Comparison of ENCODE assay signal across 1 cellular context in the genomic region with DNA sequence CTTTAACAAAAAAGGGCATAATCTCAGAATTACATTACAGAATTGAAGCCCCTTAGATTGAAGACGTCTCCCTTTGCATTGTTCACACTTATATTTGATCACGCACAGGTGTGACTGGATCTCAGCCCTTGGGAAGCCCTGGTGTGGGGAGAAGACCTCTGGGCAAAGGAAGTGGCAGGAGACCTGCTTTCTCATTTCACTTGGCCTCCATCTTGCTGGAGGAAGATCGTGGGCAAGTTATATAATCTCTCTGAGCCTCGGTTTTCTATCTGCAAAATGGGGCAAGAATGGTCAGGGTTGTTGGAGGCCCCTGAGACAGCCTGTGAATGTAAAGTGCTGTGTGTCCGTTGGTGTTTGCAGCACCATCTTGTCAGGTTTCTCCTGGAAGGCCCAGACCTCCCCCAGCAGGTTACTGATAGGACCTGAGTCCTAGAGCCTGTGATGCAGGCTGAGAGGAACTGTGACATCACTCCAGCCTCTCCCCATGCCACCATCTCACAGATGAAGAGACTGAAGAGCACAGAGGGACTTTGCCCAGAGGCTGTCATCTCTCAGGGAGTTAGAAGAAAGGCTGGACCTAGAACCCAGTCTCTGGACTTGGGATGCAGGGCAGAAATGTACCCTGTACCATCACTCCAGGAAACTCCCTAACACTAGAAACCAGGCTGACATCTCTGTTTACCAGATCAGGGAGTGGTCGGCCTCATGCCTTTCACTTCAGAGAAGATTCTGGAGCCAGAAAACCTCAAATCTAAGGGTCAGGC.
TF ChIP-seq lines count a peak whose summit lies in the region.

No MANE protein-coding gene starts in this region.

TF ChIP-seq in HepG2, 621 proteins besides CTCF, POLR2A, EP300 and RAD21 (continued from another document and continues in another):
- TF ChIP-seq, protein P1, sequence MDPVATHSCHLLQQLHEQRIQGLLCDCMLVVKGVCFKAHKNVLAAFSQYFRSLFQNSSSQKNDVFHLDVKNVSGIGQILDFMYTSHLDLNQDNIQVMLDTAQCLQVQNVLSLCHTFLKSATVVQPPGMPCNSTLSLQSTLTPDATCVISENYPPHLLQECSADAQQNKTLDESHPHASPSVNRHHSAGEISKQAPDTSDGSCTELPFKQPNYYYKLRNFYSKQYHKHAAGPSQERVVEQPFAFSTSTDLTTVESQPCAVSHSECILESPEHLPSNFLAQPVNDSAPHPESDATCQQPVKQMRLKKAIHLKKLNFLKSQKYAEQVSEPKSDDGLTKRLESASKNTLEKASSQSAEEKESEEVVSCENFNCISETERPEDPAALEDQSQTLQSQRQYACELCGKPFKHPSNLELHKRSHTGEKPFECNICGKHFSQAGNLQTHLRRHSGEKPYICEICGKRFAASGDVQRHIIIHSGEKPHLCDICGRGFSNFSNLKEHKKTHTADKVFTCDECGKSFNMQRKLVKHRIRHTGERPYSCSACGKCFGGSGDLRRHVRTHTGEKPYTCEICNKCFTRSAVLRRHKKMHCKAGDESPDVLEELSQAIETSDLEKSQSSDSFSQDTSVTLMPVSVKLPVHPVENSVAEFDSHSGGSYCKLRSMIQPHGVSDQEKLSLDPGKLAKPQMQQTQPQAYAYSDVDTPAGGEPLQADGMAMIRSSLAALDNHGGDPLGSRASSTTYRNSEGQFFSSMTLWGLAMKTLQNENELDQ (CRISPR knock-in tag; IDR thresholded peaks at IDR 0.05; ENCODE audit: borderline replicate concordance) = no peak
- TF ChIP-seq FOXP1 (IDR thresholded peaks at IDR 0.05) (no peak), FOXP1 (CRISPR knock-in tag; IDR thresholded peaks at IDR 0.05) (no peak), SNAPC2 (CRISPR knock-in tag; IDR thresholded peaks at IDR 0.05) (no peak), ZNF605 (CRISPR knock-in tag; IDR thresholded peaks at IDR 0.05) (peak; percentile 39; the same call in 1 of the 2 replicates), RFX5 (IDR thresholded peaks at IDR 0.05; ENCODE audit: low read depth, low read length) (no peak), ARNT2 (CRISPR knock-in tag; IDR thresholded peaks at IDR 0.05; ENCODE audit: low read depth) (no peak), RFX1 (IDR thresholded peaks at IDR 0.05) (no peak), NKX3-1 (CRISPR knock-in tag; IDR thresholded peaks at IDR 0.05) (no peak), TARDBP (CRISPR knock-in tag; IDR thresholded peaks at IDR 0.05) (no peak), ATF1 (CRISPR knock-in tag; IDR thresholded peaks at IDR 0.05) (no peak), KLF11 (CRISPR knock-in tag; IDR thresholded peaks at IDR 0.05) (no peak), HNF4G (IDR thresholded peaks at IDR 0.05; ENCODE audit: borderline replicate concordance, low read depth, low read length) (peak; percentile 81), HNF4G (CRISPR knock-in tag; IDR thresholded peaks at IDR 0.05; ENCODE audit: borderline replicate concordance, low read depth) (no peak), SP2 (CRISPR knock-in tag; IDR thresholded peaks at IDR 0.05) (no peak), RCOR2 (CRISPR knock-in tag; IDR thresholded peaks at IDR 0.05) (no peak), ZNF776 (CRISPR knock-in tag; IDR thresholded peaks at IDR 0.05) (no peak), TCF12 (IDR thresholded peaks at IDR 0.05) (no peak), TCF12 (CRISPR knock-in tag; IDR thresholded peaks at IDR 0.05) (no peak), ZNF772 (CRISPR knock-in tag; IDR thresholded peaks at IDR 0.05) (no peak), ZNF143 (CRISPR knock-in tag; IDR thresholded peaks at IDR 0.05) (no peak), MAFK (conservative IDR thresholded peaks at IDR 0.05 in 1 of 2, IDR thresholded peaks at IDR 0.05 in 1 of 2; ENCODE audit: low read length in 2 of 2) (no peak), ZNF619 (CRISPR knock-in tag; IDR thresholded peaks at IDR 0.05) (no peak), ZBTB8A (CRISPR knock-in tag; IDR thresholded peaks at IDR 0.05; ENCODE audit: borderline replicate concordance, low read depth) (no peak), SOX5 (CRISPR knock-in tag; IDR thresholded peaks at IDR 0.05; ENCODE audit: borderline replicate concordance) (peak; percentile 43), STAG1 (CRISPR knock-in tag; IDR thresholded peaks at IDR 0.05) (no peak), ZNF33B (CRISPR knock-in tag; IDR thresholded peaks at IDR 0.05) (no peak), HHEX (CRISPR knock-in tag; IDR thresholded peaks at IDR 0.05) (no peak), TSC22D2 (CRISPR knock-in tag; IDR thresholded peaks at IDR 0.05; ENCODE audit: borderline replicate concordance) (no peak), ZNF7 (CRISPR knock-in tag; IDR thresholded peaks at IDR 0.05) (no peak), HOXA5 (CRISPR knock-in tag; IDR thresholded peaks at IDR 0.05) (no peak), ZNF501 (CRISPR knock-in tag; IDR thresholded peaks at IDR 0.05) (peak; percentile 32; the same call in 1 of the 2 replicates)
- TF ChIP-seq, protein P2, sequence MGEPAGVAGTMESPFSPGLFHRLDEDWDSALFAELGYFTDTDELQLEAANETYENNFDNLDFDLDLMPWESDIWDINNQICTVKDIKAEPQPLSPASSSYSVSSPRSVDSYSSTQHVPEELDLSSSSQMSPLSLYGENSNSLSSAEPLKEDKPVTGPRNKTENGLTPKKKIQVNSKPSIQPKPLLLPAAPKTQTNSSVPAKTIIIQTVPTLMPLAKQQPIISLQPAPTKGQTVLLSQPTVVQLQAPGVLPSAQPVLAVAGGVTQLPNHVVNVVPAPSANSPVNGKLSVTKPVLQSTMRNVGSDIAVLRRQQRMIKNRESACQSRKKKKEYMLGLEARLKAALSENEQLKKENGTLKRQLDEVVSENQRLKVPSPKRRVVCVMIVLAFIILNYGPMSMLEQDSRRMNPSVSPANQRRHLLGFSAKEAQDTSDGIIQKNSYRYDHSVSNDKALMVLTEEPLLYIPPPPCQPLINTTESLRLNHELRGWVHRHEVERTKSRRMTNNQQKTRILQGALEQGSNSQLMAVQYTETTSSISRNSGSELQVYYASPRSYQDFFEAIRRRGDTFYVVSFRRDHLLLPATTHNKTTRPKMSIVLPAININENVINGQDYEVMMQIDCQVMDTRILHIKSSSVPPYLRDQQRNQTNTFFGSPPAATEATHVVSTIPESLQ (CRISPR knock-in tag; conservative IDR thresholded peaks at IDR 0.05) = no peak
- TF ChIP-seq, protein P3, sequence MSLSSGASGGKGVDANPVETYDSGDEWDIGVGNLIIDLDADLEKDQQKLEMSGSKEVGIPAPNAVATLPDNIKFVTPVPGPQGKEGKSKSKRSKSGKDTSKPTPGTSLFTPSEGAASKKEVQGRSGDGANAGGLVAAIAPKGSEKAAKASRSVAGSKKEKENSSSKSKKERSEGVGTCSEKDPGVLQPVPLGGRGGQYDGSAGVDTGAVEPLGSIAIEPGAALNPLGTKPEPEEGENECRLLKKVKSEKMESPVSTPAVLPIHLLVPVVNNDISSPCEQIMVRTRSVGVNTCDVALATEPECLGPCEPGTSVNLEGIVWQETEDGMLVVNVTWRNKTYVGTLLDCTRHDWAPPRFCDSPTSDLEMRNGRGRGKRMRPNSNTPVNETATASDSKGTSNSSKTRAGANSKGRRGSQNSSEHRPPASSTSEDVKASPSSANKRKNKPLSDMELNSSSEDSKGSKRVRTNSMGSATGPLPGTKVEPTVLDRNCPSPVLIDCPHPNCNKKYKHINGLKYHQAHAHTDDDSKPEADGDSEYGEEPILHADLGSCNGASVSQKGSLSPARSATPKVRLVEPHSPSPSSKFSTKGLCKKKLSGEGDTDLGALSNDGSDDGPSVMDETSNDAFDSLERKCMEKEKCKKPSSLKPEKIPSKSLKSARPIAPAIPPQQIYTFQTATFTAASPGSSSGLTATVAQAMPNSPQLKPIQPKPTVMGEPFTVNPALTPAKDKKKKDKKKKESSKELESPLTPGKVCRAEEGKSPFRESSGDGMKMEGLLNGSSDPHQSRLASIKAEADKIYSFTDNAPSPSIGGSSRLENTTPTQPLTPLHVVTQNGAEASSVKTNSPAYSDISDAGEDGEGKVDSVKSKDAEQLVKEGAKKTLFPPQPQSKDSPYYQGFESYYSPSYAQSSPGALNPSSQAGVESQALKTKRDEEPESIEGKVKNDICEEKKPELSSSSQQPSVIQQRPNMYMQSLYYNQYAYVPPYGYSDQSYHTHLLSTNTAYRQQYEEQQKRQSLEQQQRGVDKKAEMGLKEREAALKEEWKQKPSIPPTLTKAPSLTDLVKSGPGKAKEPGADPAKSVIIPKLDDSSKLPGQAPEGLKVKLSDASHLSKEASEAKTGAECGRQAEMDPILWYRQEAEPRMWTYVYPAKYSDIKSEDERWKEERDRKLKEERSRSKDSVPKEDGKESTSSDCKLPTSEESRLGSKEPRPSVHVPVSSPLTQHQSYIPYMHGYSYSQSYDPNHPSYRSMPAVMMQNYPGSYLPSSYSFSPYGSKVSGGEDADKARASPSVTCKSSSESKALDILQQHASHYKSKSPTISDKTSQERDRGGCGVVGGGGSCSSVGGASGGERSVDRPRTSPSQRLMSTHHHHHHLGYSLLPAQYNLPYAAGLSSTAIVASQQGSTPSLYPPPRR (CRISPR knock-in tag; IDR thresholded peaks at IDR 0.05; ENCODE audit: borderline replicate concordance) = no peak
- TF ChIP-seq, protein P4, sequence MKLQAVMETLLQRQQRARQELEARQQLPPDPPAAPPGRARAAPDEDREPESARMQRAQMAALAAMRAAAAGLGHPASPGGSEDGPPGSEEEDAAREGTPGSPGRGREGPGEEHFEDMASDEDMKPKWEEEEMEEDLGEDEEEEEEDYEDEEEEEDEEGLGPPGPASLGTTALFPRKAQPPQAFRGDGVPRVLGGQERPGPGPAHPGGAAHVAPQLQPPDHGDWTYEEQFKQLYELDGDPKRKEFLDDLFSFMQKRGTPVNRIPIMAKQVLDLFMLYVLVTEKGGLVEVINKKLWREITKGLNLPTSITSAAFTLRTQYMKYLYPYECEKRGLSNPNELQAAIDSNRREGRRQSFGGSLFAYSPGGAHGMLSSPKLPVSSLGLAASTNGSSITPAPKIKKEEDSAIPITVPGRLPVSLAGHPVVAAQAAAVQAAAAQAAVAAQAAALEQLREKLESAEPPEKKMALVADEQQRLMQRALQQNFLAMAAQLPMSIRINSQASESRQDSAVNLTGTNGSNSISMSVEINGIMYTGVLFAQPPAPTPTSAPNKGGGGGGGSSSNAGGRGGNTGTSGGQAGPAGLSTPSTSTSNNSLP (IDR thresholded peaks at IDR 0.05; ENCODE audit: low read depth, low read length) = no peak
- TF ChIP-seq, protein P5, sequence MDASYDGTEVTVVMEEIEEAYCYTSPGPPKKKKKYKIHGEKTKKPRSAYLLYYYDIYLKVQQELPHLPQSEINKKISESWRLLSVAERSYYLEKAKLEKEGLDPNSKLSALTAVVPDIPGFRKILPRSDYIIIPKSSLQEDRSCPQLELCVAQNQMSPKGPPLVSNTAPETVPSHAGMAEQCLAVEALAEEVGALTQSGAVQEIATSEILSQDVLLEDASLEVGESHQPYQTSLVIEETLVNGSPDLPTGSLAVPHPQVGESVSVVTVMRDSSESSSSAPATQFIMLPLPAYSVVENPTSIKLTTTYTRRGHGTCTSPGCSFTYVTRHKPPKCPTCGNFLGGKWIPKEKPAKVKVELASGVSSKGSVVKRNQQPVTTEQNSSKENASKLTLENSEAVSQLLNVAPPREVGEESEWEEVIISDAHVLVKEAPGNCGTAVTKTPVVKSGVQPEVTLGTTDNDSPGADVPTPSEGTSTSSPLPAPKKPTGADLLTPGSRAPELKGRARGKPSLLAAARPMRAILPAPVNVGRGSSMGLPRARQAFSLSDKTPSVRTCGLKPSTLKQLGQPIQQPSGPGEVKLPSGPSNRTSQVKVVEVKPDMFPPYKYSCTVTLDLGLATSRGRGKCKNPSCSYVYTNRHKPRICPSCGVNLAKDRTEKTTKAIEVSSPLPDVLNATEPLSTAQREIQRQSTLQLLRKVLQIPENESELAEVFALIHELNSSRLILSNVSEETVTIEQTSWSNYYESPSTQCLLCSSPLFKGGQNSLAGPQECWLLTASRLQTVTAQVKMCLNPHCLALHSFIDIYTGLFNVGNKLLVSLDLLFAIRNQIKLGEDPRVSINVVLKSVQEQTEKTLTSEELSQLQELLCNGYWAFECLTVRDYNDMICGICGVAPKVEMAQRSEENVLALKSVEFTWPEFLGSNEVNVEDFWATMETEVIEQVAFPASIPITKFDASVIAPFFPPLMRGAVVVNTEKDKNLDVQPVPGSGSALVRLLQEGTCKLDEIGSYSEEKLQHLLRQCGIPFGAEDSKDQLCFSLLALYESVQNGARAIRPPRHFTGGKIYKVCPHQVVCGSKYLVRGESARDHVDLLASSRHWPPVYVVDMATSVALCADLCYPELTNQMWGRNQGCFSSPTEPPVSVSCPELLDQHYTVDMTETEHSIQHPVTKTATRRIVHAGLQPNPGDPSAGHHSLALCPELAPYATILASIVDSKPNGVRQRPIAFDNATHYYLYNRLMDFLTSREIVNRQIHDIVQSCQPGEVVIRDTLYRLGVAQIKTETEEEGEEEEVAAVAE (CRISPR knock-in tag; IDR thresholded peaks at IDR 0.05; ENCODE audit: borderline replicate concordance) = no peak
- TF ChIP-seq, protein P6, sequence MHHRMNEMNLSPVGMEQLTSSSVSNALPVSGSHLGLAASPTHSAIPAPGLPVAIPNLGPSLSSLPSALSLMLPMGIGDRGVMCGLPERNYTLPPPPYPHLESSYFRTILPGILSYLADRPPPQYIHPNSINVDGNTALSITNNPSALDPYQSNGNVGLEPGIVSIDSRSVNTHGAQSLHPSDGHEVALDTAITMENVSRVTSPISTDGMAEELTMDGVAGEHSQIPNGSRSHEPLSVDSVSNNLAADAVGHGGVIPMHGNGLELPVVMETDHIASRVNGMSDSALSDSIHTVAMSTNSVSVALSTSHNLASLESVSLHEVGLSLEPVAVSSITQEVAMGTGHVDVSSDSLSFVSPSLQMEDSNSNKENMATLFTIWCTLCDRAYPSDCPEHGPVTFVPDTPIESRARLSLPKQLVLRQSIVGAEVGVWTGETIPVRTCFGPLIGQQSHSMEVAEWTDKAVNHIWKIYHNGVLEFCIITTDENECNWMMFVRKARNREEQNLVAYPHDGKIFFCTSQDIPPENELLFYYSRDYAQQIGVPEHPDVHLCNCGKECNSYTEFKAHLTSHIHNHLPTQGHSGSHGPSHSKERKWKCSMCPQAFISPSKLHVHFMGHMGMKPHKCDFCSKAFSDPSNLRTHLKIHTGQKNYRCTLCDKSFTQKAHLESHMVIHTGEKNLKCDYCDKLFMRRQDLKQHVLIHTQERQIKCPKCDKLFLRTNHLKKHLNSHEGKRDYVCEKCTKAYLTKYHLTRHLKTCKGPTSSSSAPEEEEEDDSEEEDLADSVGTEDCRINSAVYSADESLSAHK (CRISPR knock-in tag; IDR thresholded peaks at IDR 0.05; ENCODE audit: borderline replicate concordance) = no peak
- TF ChIP-seq, protein P7, sequence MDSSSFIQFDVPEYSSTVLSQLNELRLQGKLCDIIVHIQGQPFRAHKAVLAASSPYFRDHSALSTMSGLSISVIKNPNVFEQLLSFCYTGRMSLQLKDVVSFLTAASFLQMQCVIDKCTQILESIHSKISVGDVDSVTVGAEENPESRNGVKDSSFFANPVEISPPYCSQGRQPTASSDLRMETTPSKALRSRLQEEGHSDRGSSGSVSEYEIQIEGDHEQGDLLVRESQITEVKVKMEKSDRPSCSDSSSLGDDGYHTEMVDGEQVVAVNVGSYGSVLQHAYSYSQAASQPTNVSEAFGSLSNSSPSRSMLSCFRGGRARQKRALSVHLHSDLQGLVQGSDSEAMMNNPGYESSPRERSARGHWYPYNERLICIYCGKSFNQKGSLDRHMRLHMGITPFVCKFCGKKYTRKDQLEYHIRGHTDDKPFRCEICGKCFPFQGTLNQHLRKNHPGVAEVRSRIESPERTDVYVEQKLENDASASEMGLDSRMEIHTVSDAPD (CRISPR knock-in tag; IDR thresholded peaks at IDR 0.05) = no peak
- TF ChIP-seq, protein P8, sequence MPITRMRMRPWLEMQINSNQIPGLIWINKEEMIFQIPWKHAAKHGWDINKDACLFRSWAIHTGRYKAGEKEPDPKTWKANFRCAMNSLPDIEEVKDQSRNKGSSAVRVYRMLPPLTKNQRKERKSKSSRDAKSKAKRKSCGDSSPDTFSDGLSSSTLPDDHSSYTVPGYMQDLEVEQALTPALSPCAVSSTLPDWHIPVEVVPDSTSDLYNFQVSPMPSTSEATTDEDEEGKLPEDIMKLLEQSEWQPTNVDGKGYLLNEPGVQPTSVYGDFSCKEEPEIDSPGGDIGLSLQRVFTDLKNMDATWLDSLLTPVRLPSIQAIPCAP (CRISPR knock-in tag; IDR thresholded peaks at IDR 0.05; ENCODE audit: low read depth) = no peak
